ENCODE assay signal across 8 cellular contexts in genomic region chr20:18496042-18496441, GRCh38. TPM values are rescaled to one million over a fixed set of nuclear protein-coding genes. Genes with fewer than 3 reads are reported as not detected.
A peak's percentile ranks its signal among the peaks of the same experiment; 100 is the strongest.
DNase-seq lines count a peak whose midpoint lies in the region; ATAC-seq and TF ChIP-seq lines count a peak whose summit lies in the region.

No MANE protein-coding gene starts in this region.

- H3K4me3 ChIP-seq in left ventricle myocardium inferior (peak overlapping the region; percentile 88), kidney epithelial cell (ENCODE audit: low read depth, low read length) (peak overlapping the region; percentile 95)

- TF ChIP-seq CTCF in left ventricle myocardium inferior (IDR thresholded peaks at IDR 0.05; ENCODE audit: borderline replicate concordance) (no peak), kidney epithelial cell (IDR thresholded peaks at IDR 0.05; ENCODE audit: insufficient read depth, low read length, poor library complexity, severe bottlenecking) (no peak)

- DNase-seq in left ventricle myocardium inferior, result no peak
- no peak for DNase-seq in Right ventricle myocardium superior
- no peak for DNase-seq in activated CD4-positive, alpha-beta memory T cell treated with anti-CD3 and anti-CD28 coated beads, Interleukin-2, amount 10 ng/mL, durations not matched to agents 7 days and 5 days
- no peak for DNase-seq in kidney epithelial cell (ENCODE audit: low read depth)
- DNase-seq in HuH-7.5 (ENCODE audit: low spot score), result no peak

- H3K9me3 ChIP-seq in left ventricle myocardium inferior (replicated peaks), result no peaks in the 10 kb centered on the region

- intact Hi-C loops in left ventricle myocardium inferior (cut with micrococcal nuclease), result no loop called here
- intact Hi-C loops in Right ventricle myocardium superior (cut with DNase I), result no loop called here

- H3K4me3 Mint-ChIP-seq in activated CD4-positive, alpha-beta memory T cell treated with anti-CD3 and anti-CD28 coated beads, Interleukin-2, amount 10 ng/mL, durations not matched to agents 7 days and 5 days, result peak overlapping the region; percentile 98

- peaks cover 24% of the 10 kb centered on the region for H3K4me1 Mint-ChIP-seq in activated CD4-positive, alpha-beta memory T cell treated with anti-CD3 and anti-CD28 coated beads, Interleukin-2, amount 10 ng/mL, durations not matched to agents 7 days and 5 days

- CTCF ChIA-PET in activated CD4-positive, alpha-beta memory T cell treated with anti-CD3 and anti-CD28 coated beads, Interleukin-2, amount 10 ng/mL, durations not matched to agents 7 days and 5 days (lab: Charles Lee), result interaction anchor here (0.8 to 4.3 kb wide), 2 partner anchors 11 to 29 kb away, joined by 4 to 30 read pairs; partner anchors contain the start of genes DZANK1, POLR3F and SEC23B

- H3K36me3 Mint-ChIP-seq in activated CD4-positive, alpha-beta memory T cell treated with anti-CD3 and anti-CD28 coated beads, Interleukin-2, amount 10 ng/mL, durations not matched to agents 7 days and 5 days (ENCODE audit: low read depth), result peaks cover 16% of the 10 kb centered on the region

- peaks cover 3% of the 10 kb centered on the region for H3K36me3 ChIP-seq in left ventricle myocardium inferior
- H3K36me3 ChIP-seq in kidney epithelial cell (ENCODE audit: control insufficient read depth, insufficient read depth, low read length), result no peaks in the 10 kb centered on the region

- ATAC-seq in Right ventricle myocardium superior (ENCODE audit: poor library complexity) (no peak), GM18858 (IDR thresholded peaks at IDR 0.05; ENCODE audit: unreplicated experiment) (no peak), HG02642 (IDR thresholded peaks at IDR 0.05; ENCODE audit: poor library complexity, unreplicated experiment) (no peak), GM18502 (IDR thresholded peaks at IDR 0.05; ENCODE audit: poor library complexity, unreplicated experiment) (no peak)

- H3K4me1 ChIP-seq in left ventricle myocardium inferior, result peaks cover 32% of the 10 kb centered on the region

- no peaks in the 10 kb centered on the region for H3K27me3 Mint-ChIP-seq in activated CD4-positive, alpha-beta memory T cell treated with anti-CD3 and anti-CD28 coated beads, Interleukin-2, amount 10 ng/mL, durations not matched to agents 7 days and 5 days

- H3K27me3 ChIP-seq in left ventricle myocardium inferior (ENCODE audit: low read depth), result no peaks in the 10 kb centered on the region
- H3K27me3 ChIP-seq in kidney epithelial cell (ENCODE audit: control insufficient read depth, insufficient read depth, low read length), result no peaks in the 10 kb centered on the region

- POLR2A ChIA-PET in activated CD4-positive, alpha-beta memory T cell treated with anti-CD3 and anti-CD28 coated beads, Interleukin-2, amount 10 ng/mL, durations not matched to agents 7 days and 5 days (lab: Charles Lee), result interaction anchor here (1.0 to 4.7 kb wide), 7 partner anchors 10 to 97 kb away, joined by 3 to 143 read pairs (median 5); partner anchors contain the start of genes DZANK1, POLR3F, SEC23B and SMIM26

- no peaks in the 10 kb centered on the region for H3K9me3 Mint-ChIP-seq in activated CD4-positive, alpha-beta memory T cell treated with anti-CD3 and anti-CD28 coated beads, Interleukin-2, amount 10 ng/mL, durations not matched to agents 7 days and 5 days

- no peak overlapping the region for H3K27ac ChIP-seq in left ventricle myocardium inferior (replicated peaks)

- H3K27ac Mint-ChIP-seq in activated CD4-positive, alpha-beta memory T cell treated with anti-CD3 and anti-CD28 coated beads, Interleukin-2, amount 10 ng/mL, durations not matched to agents 7 days and 5 days, result no peak overlapping the region

RNA-seq across cellular contexts. Expression of gene RBBP9, which starts 1.0 kb away (rescaled TPM):
- total RNA-seq in left ventricle myocardium inferior (5.6 TPM), Right ventricle myocardium superior (4.5 TPM), kidney epithelial cell (17.3 and 25.7 TPM in 2 replicates)
- 10 to 100 TPM; 18.0 to 20.4 TPM for total RNA-seq in activated CD4-positive, alpha-beta memory T cell treated with anti-CD3 and anti-CD28 coated beads, Interleukin-2, amount 10 ng/mL, durations not matched to agents 7 days and 5 days

RNA-seq across cellular contexts. Expression of gene SEC23B, which starts 11.7 kb away (rescaled TPM):
- 9.7 TPM for total RNA-seq in left ventricle myocardium inferior
- total RNA-seq in Right ventricle myocardium superior, result 8.6 TPM
- 100 to 1,000 TPM in 1 of 2 experiments, 10 to 100 TPM in 1; 95.2 to 101 TPM for total RNA-seq in activated CD4-positive, alpha-beta memory T cell treated with anti-CD3 and anti-CD28 coated beads, Interleukin-2, amount 10 ng/mL, durations not matched to agents 7 days and 5 days
- 78.2 and 84.5 TPM in 2 replicates for total RNA-seq in kidney epithelial cell

RNA-seq across cellular contexts. Expression of gene POLR3F, which starts 28.9 kb away (rescaled TPM):
- total RNA-seq in left ventricle myocardium inferior (8.4 TPM), Right ventricle myocardium superior (5.2 TPM), kidney epithelial cell (12.3 and 13.7 TPM in 2 replicates)
- 10 to 100 TPM in 1 of 2 experiments, 1 to 10 TPM in 1; 7.7 to 10.1 TPM for total RNA-seq in activated CD4-positive, alpha-beta memory T cell treated with anti-CD3 and anti-CD28 coated beads, Interleukin-2, amount 10 ng/mL, durations not matched to agents 7 days and 5 days

RNA-seq across cellular contexts. Expression of gene DZANK1, which starts 29.2 kb away (rescaled TPM):
- total RNA-seq in left ventricle myocardium inferior (0.60 TPM), Right ventricle myocardium superior (0.48 TPM), kidney epithelial cell (1.4 and 2.9 TPM in 2 replicates)
- 1 to 10 TPM; 1.4 to 1.5 TPM for total RNA-seq in activated CD4-positive, alpha-beta memory T cell treated with anti-CD3 and anti-CD28 coated beads, Interleukin-2, amount 10 ng/mL, durations not matched to agents 7 days and 5 days
